Comparison of ENCODE assay signal across 12 cellular contexts in genomic region chr20:34017610-34018009, GRCh38. TPM values are rescaled to one million over a fixed set of nuclear protein-coding genes. Genes with fewer than 3 reads are reported as not detected.
A peak's percentile ranks its signal among the peaks of the same experiment; 100 is the strongest.
DNase-seq lines count a peak whose midpoint lies in the region; ATAC-seq, FAIRE-seq and TF ChIP-seq lines count a peak whose summit lies in the region.
"Had no signal": no experiment of that assay in that cellular context is flagged by ENCODE, and none has a peak within 500 bp of the region (broad histone marks: within the 10 kb centered on the region; RNA-seq: fewer than 3 reads in every experiment).

No MANE protein-coding gene starts in this region.

- 87 to 91% methylated on average over 1 of the region's 1 CpG for WGBS in testis, 2 donors

- no peak overlapping the region for H3K27ac ChIP-seq in testis
- H3K27ac ChIP-seq: tibial nerve, VCaP had no signal

- peak; percentile 15 for FAIRE-seq in GM18507 (lab: Jason Lieb, UNC)
- FAIRE-seq in RCC 7860 (lab: Jason Lieb, UNC): peak; percentile 91
- FAIRE-seq: frontal cortex had no signal

- peak overlapping the region; percentile 42 to 63 for H3K27ac Mint-ChIP-seq in effector memory CD8-positive, alpha-beta T cell
- H3K27ac Mint-ChIP-seq in progenitor cell of endocrine pancreas: peak overlapping the region; percentile 71
- H3K27ac Mint-ChIP-seq: activated naive CD8-positive, alpha-beta T cell treated with anti-CD3 and anti-CD28 coated beads, Interleukin-2, amount 10 ng/mL, durations not matched to agents 7 days and 5 days had no signal

- peaks cover 15% of the 10 kb centered on the region for H3K4me1 ChIP-seq in testis

- TF ChIP-seq CTCF in progenitor cell of endocrine pancreas (IDR thresholded peaks at IDR 0.05; ENCODE audit: unreplicated experiment) (no peak), testis (IDR thresholded peaks at IDR 0.05) (no peak)

- no peak overlapping the region for H3K4me3 ChIP-seq in testis
- H3K4me3 ChIP-seq: tibial nerve had no signal

- no peaks in the 10 kb centered on the region for H3K9me3 ChIP-seq in testis
- H3K9me3 ChIP-seq: tibial nerve had no signal

- no peak for TF ChIP-seq POLR2A in testis (IDR thresholded peaks at IDR 0.05)

- ATAC-seq in effector memory CD8-positive, alpha-beta T cell (replicated peaks): no peak

- no peak for DNase-seq in GM18507 (ENCODE audit: extremely low spot score, insufficient read length, low read depth)
- DNase-seq in RCC 7860 (ENCODE audit: low spot score): peak; percentile 93
- DNase-seq in effector memory CD8-positive, alpha-beta T cell: no peak
- DNase-seq in progenitor cell of endocrine pancreas (ENCODE audit: low spot score, unreplicated experiment): no peak
- DNase-seq in iPS-NIHi11 (ENCODE audit: low spot score): no peak
- DNase-seq in pons (ENCODE audit: low spot score): no peak
- DNase-seq in testis: no peak
- DNase-seq: activated naive CD8-positive, alpha-beta T cell treated with anti-CD3 and anti-CD28 coated beads, Interleukin-2, amount 10 ng/mL, durations not matched to agents 7 days and 5 days; stimulated activated CD4-positive, alpha-beta T cell treated with anti-CD3 and anti-CD28 coated beads, Interleukin-4, amount 100 ng/mL, for 24 hours had no signal

- no peaks in the 10 kb centered on the region for H3K36me3 ChIP-seq in testis (ENCODE audit: low read depth, missing control alignments)
- H3K36me3 ChIP-seq: tibial nerve had no signal

- no peaks in the 10 kb centered on the region for H3K27me3 ChIP-seq in testis
- H3K27me3 ChIP-seq: tibial nerve had no signal

- no peaks in the 10 kb centered on the region for H3K9me3 Mint-ChIP-seq in effector memory CD8-positive, alpha-beta T cell
- H3K9me3 Mint-ChIP-seq in progenitor cell of endocrine pancreas (ENCODE audit: low read depth): no peaks in the 10 kb centered on the region
- H3K9me3 Mint-ChIP-seq: activated naive CD8-positive, alpha-beta T cell treated with anti-CD3 and anti-CD28 coated beads, Interleukin-2, amount 10 ng/mL, durations not matched to agents 7 days and 5 days had no signal

- intact Hi-C loops in testis (cut with DNase I; ENCODE audit: low total_unique reads): no loop called here

- H3K4me1 Mint-ChIP-seq in effector memory CD8-positive, alpha-beta T cell (ENCODE audit: low read depth in 2 of 2): peaks cover 71 to 82% of the 10 kb centered on the region in 2 donors
- H3K4me1 Mint-ChIP-seq in progenitor cell of endocrine pancreas (ENCODE audit: low read depth): peaks cover 50% of the 10 kb centered on the region

- H3K27me3 Mint-ChIP-seq in effector memory CD8-positive, alpha-beta T cell: no peaks in the 10 kb centered on the region
- no peaks in the 10 kb centered on the region for H3K27me3 Mint-ChIP-seq in progenitor cell of endocrine pancreas
- H3K27me3 Mint-ChIP-seq: activated naive CD8-positive, alpha-beta T cell treated with anti-CD3 and anti-CD28 coated beads, Interleukin-2, amount 10 ng/mL, durations not matched to agents 7 days and 5 days had no signal

- H3K4me3 Mint-ChIP-seq in effector memory CD8-positive, alpha-beta T cell: peak overlapping the region in 1 of 2 donors; percentile 1
- H3K4me3 Mint-ChIP-seq in progenitor cell of endocrine pancreas (ENCODE audit: low read depth): no peak overlapping the region
- H3K4me3 Mint-ChIP-seq: activated naive CD8-positive, alpha-beta T cell treated with anti-CD3 and anti-CD28 coated beads, Interleukin-2, amount 10 ng/mL, durations not matched to agents 7 days and 5 days had no signal

- H3K36me3 Mint-ChIP-seq in effector memory CD8-positive, alpha-beta T cell (ENCODE audit: insufficient read depth): peaks cover 8% of the 10 kb centered on the region
- peaks cover 5% of the 10 kb centered on the region for H3K36me3 Mint-ChIP-seq in progenitor cell of endocrine pancreas (ENCODE audit: insufficient read depth)

RNA-seq across cellular contexts. Expression of gene RALY, which starts 23.9 kb away (rescaled TPM):
- total RNA-seq in progenitor cell of endocrine pancreas: 228 and 236 TPM in 2 replicates
- 100 to 1,000 TPM; 184 to 224 TPM for total RNA-seq in testis
- 247 TPM for polyA plus RNA-seq in testis (ENCODE audit: insufficient read depth, low read depth, low replicate concordance)
